Comparison of ENCODE assay signal across 8 cellular contexts in genomic region chr1:109852221-109853015, GRCh38. TPM values are rescaled to one million over a fixed set of nuclear protein-coding genes. Genes with fewer than 3 reads are reported as not detected.
A peak's percentile ranks its signal among the peaks of the same experiment; 100 is the strongest.
DNase-seq lines count a peak whose midpoint lies in the region; FAIRE-seq and TF ChIP-seq lines count a peak whose summit lies in the region.
"Not testable (repeated sequence)": the region's sequence is repeated elsewhere in the genome, so short reads cannot be mapped to it uniquely, and the experiment has no call there.

No MANE protein-coding gene starts in this region.

- not testable (repeated sequence) for H3K9me3 ChIP-seq in MG63; kidney (ENCODE audit: control insufficient read depth in 1 of 2, low read length in 2 of 2); ovary

- intact Hi-C loops in kidney (cut with DNase I); ovary (cut with DNase I): not testable (repeated sequence)

- not testable (repeated sequence) for H3K4me1 ChIP-seq in kidney (ENCODE audit: control insufficient read depth in 1 of 2, insufficient read depth in 1 of 2, low read depth in 1 of 2, low read length in 2 of 2); ovary (ENCODE audit: insufficient read depth)

- not testable (repeated sequence) for FAIRE-seq in kidney (lab: Jason Lieb, UNC)

- TF ChIP-seq EP300 in ovary (IDR thresholded peaks at IDR 0.05) = not testable (repeated sequence)

- H3K36me3 ChIP-seq in MG63; kidney (ENCODE audit: control insufficient read depth in 1 of 2, insufficient read depth in 2 of 2, low read length in 2 of 2); ovary: not testable (repeated sequence)

- WGBS in ovary, 3 donors = 62 to 70% (median 65%) methylated on average over 12 of the region's 12 CpGs

- not testable (repeated sequence) for H3K4me3 ChIP-seq in MG63; kidney (ENCODE audit: low read length in 2 of 2); ovary

- not testable (repeated sequence) for H3K9ac ChIP-seq in kidney (ENCODE audit: low read length in 2 of 2)

- DNase-seq in AG20443 (ENCODE audit: low spot score) = peak; percentile 29
- DNase-seq in MG63 = peak; percentile 98
- DNase-seq in dermis blood vessel endothelial cell = peak; percentile 83
- DNase-seq in glomerular endothelial cell (ENCODE audit: extremely low read depth, low read depth, low spot score) = peak; percentile 18
- DNase-seq in kidney = peak; percentile 76
- peak in 4 of 5 donors; percentile 29 to 43 (median 38) for DNase-seq in ovary

- TF ChIP-seq POLR2A in ovary (IDR thresholded peaks at IDR 0.05) = not testable (repeated sequence)

- not testable (repeated sequence) for TF ChIP-seq CTCF in kidney (IDR thresholded peaks at IDR 0.05; ENCODE audit: borderline replicate concordance, extremely low read depth, insufficient read depth); ovary (IDR thresholded peaks at IDR 0.05)

- not testable (repeated sequence) for H3K27me3 ChIP-seq in MG63, ovary

- H3K27ac ChIP-seq in angular gyrus (ENCODE audit: low read depth, low read length) (peak overlapping the region; percentile 81), temporal lobe (ENCODE audit: low read depth, low read length) (peak overlapping the region; percentile 85)
- H3K27ac ChIP-seq in kidney (ENCODE audit: low read depth in 2 of 2, low read length in 2 of 2); ovary: not testable (repeated sequence)

RNA-seq across cellular contexts. Expression of gene CSF1, which starts 58.2 kb away (rescaled TPM):
- total RNA-seq in MG63 (2014; rRNA removed; shearing (Covaris generic); ENCODE audit: low replicate concordance) = 155 and 224 TPM in 2 replicates
- total RNA-seq in dermis blood vessel endothelial cell (19.6 and 21.1 TPM in 2 replicates), glomerular endothelial cell (62.4 and 87.3 TPM in 2 replicates), kidney (33.8 TPM), ovary (10 to 100 TPM; 24.2 to 57.6 (median 44.3) TPM), temporal lobe (1.7 TPM)
- polyA plus RNA-seq in kidney (ENCODE audit: insufficient read depth, low read depth, low replicate concordance) (11.1 TPM), ovary (10 to 100 TPM; 13.1 to 48.6 TPM)

Comparison
In these comparisons a context has a peak if more than half of its experiments do, and no peak if none do; other contexts are left out.
1. DNase-seq: peak in every context shown above with its lines; median percentile 98 in MG63; 83 in dermis blood vessel endothelial cell; 76 in kidney; 38 in ovary; 29 in AG20443; 18 in glomerular endothelial cell.